25 cellular contexts compared by ENCODE assay signal in genomic region chr17:32317353-32317752, GRCh38. TPM values are rescaled to one million over a fixed set of nuclear protein-coding genes. Genes with fewer than 3 reads are reported as not detected.
"Had no signal": no experiment of that assay in that cellular context is flagged by ENCODE, and none has a peak within 500 bp of the region (broad histone marks: within the 10 kb centered on the region; RNA-seq: fewer than 3 reads in every experiment).

No MANE protein-coding gene starts in this region.

- H3K4me2 ChIP-seq: SK-N-SH had no signal

- H3K9me3 ChIP-seq: SK-N-SH had no signal

- H3K27ac Mint-ChIP-seq: T-cell had no signal

- H3K9ac ChIP-seq: SK-N-SH had no signal

- H3K36me3 Mint-ChIP-seq: T-cell had no signal

- H3K4me3 Mint-ChIP-seq: T-cell had no signal

- H3K27ac ChIP-seq: RWPE1 had no signal

- H3K9me3 Mint-ChIP-seq: T-cell had no signal

- ATAC-seq: Panc1, PC-3, T-cell had no signal

- DNase-seq: IMR-90; Karpas-422; KG1; MM.1S; NCI-H1048; NCI-H1105; NCI-H1417; NCI-H1436 treated with DMSO at 0.1 percent for 48 hours; NCI-H1694; NCI-H187 treated with DMSO at 0.1 percent for 48 hours; NCI-H2029 treated with DMSO at 0.1 percent for 48 hours; NCI-H2107; NCI-H2227 treated with DMSO at 0.1 percent for 48 hours; NCI-H524; NCI-H526 treated with DMSO at 0.1 percent for 48 hours; NCI-H748 treated with DMSO at 0.1 percent for 48 hours; NK-92 treated with Interleukin-12 subunit alpha and Interleukin-12 subunit beta, amount 100 ng/mL, for 24 hours; PC-3; SHP77; SK-N-SH; SW 1271; T-cell had no signal

RNA-seq across cellular contexts. Expression of gene RHBDL3, which starts 51.7 kb away (rescaled TPM):
- total RNA-seq: HT-29, PC-3 had no signal
